ENCODE assay signal across 20 cellular contexts in genomic region chr14:90696728-90697127, GRCh38.
A peak's percentile ranks its signal among the peaks of the same experiment; 100 is the strongest.
DNase-seq lines count a peak whose midpoint lies in the region; ATAC-seq and TF ChIP-seq lines count a peak whose summit lies in the region.
"Had no signal": no experiment of that assay in that cellular context is flagged by ENCODE, and none has a peak within 500 bp of the region (broad histone marks: within the 10 kb centered on the region; RNA-seq: fewer than 3 reads in every experiment).

No MANE protein-coding gene starts in this region.

- peak; percentile 55 for DNase-seq in DMS79 treated with DMSO at 0.1 percent for 48 hours (lab: John Stamatoyannopoulos, UW)
- DNase-seq in DMS79 (lab: John Stamatoyannopoulos, UW), result no peak
- no peak for DNase-seq in lower lobe of right lung
- DNase-seq in CD4-positive, alpha-beta memory T cell, result no peak
- DNase-seq in NCI-H69 (lab: John Stamatoyannopoulos, UW), result no peak
- DNase-seq: activated CD4-positive, alpha-beta T cell treated with anti-CD3 and anti-CD28 coated beads for 4 hours; activated T-cell treated with anti-CD3 and anti-CD28 coated beads, Interleukin-2, amount 50 U/mL, for 4 hours; CD4-positive, CD25-positive, alpha-beta regulatory T cell; cortex of kidney; EL; NCI-H146; occipital lobe; T-helper 17 cell; trophoblast cell had no signal

- H3K36me3 Mint-ChIP-seq in brain, result peaks cover 11% of the 10 kb centered on the region
- H3K36me3 Mint-ChIP-seq in CD4-positive, alpha-beta memory T cell, result no peaks in the 10 kb centered on the region
- H3K36me3 Mint-ChIP-seq: CD4-positive, CD25-positive, alpha-beta regulatory T cell; memory B cell had no signal

- H3K9me3 ChIP-seq in lower lobe of right lung (no peaks in the 10 kb centered on the region), subcutaneous abdominal adipose tissue (ENCODE audit: control insufficient read depth in 5 of 5, low read length in 5 of 5) (no peaks in the 10 kb centered on the region)
- H3K9me3 ChIP-seq in CD4-positive, alpha-beta memory T cell (ENCODE audit: control insufficient read depth in 1 of 2, low read length in 2 of 2), result no peaks in the 10 kb centered on the region

- H3K4me3 ChIP-seq in lower lobe of right lung (no peak overlapping the region), subcutaneous abdominal adipose tissue (ENCODE audit: low read depth in 1 of 5, low read length in 5 of 5) (no peak overlapping the region)
- H3K4me3 ChIP-seq in CD4-positive, alpha-beta memory T cell (ENCODE audit: low read length in 2 of 2), result no peak overlapping the region

- CTCF ChIA-PET in CD4-positive, alpha-beta memory T cell (lab: Charles Lee; ENCODE audit: partially characterized antibody), result interaction anchor here (0.6 to 5.5 kb wide), 30 partner anchors 9 to 758 kb away, joined by 3 to 62 read pairs (median 4); no protein-coding TSS in a partner anchor

- no peaks in the 10 kb centered on the region for H3K9me3 Mint-ChIP-seq in brain
- no peaks in the 10 kb centered on the region for H3K9me3 Mint-ChIP-seq in CD4-positive, alpha-beta memory T cell
- H3K9me3 Mint-ChIP-seq: activated T-cell treated with anti-CD3 and anti-CD28 coated beads, Interleukin-2, amount 50 U/mL, for 4 hours; CD4-positive, CD25-positive, alpha-beta regulatory T cell; memory B cell had no signal

- H3K4me1 Mint-ChIP-seq in brain, result peaks cover 72% of the 10 kb centered on the region
- peaks cover 0 to 2% (median 0%) of the 10 kb centered on the region in 4 donors for H3K4me1 Mint-ChIP-seq in CD4-positive, alpha-beta memory T cell

- intact Hi-C loops in lower lobe of right lung (cut with DNase I), result no loop called here
- intact Hi-C loops in CD4-positive, alpha-beta memory T cell (cut with micrococcal nuclease), result loop anchor here (1.0 kb wide), 3 partner anchors 62 to 757 kb away; no protein-coding TSS in a partner anchor

- H3K27me3 ChIP-seq in lower lobe of right lung (ENCODE audit: low read depth), result no peaks in the 10 kb centered on the region
- H3K27me3 ChIP-seq in subcutaneous abdominal adipose tissue (ENCODE audit: control insufficient read depth in 5 of 5, insufficient read depth in 4 of 5, low read length in 5 of 5), result no peaks in the 10 kb centered on the region
- no peaks in the 10 kb centered on the region for H3K27me3 ChIP-seq in CD4-positive, alpha-beta memory T cell (ENCODE audit: insufficient read depth, low read length)

- ATAC-seq in lower lobe of right lung (no peak), GM19463 (IDR thresholded peaks at IDR 0.05; ENCODE audit: unreplicated experiment) (no peak)

- H3K27ac Mint-ChIP-seq in brain, result peak overlapping the region; percentile 89 to 98 (median 96)
- H3K27ac Mint-ChIP-seq in CD4-positive, alpha-beta memory T cell, result no peak overlapping the region
- H3K27ac Mint-ChIP-seq: memory B cell, T-helper 17 cell had no signal

- no peaks in the 10 kb centered on the region for H3K27me3 Mint-ChIP-seq in brain
- peaks cover 0 to 1% of the 10 kb centered on the region in 2 donors for H3K27me3 Mint-ChIP-seq in CD4-positive, alpha-beta memory T cell
- H3K27me3 Mint-ChIP-seq: CD4-positive, CD25-positive, alpha-beta regulatory T cell had no signal

- peak overlapping the region in 4 of 5 experiments; percentile 7 to 37 (median 19) for H3K4me3 Mint-ChIP-seq in brain
- no peak overlapping the region for H3K4me3 Mint-ChIP-seq in CD4-positive, alpha-beta memory T cell
- H3K4me3 Mint-ChIP-seq: activated T-cell treated with anti-CD3 and anti-CD28 coated beads, Interleukin-2, amount 50 U/mL, for 4 hours; CD4-positive, CD25-positive, alpha-beta regulatory T cell; memory B cell; T-helper 17 cell had no signal

- TF ChIP-seq CTCF in brain (conservative IDR thresholded peaks at IDR 0.05) (no peak), lower lobe of right lung (IDR thresholded peaks at IDR 0.05) (no peak)

- peak overlapping the region in 2 of 5 donors; percentile 5 to 28 for H3K9ac ChIP-seq in subcutaneous abdominal adipose tissue (ENCODE audit: low read length in 5 of 5)

- H3K4me1 ChIP-seq in lower lobe of right lung (peaks cover 27% of the 10 kb centered on the region), subcutaneous abdominal adipose tissue (ENCODE audit: control insufficient read depth in 5 of 5, insufficient read depth in 5 of 5, low read length in 5 of 5) (peaks cover 9 to 30% (median 21%) of the 10 kb centered on the region in 5 donors)
- no peaks in the 10 kb centered on the region for H3K4me1 ChIP-seq in CD4-positive, alpha-beta memory T cell (ENCODE audit: insufficient read depth, low read length)

- POLR2A ChIA-PET in CD4-positive, alpha-beta memory T cell (lab: Charles Lee; ENCODE audit: partially characterized antibody), result interaction anchor here (0.8 to 2.2 kb wide), 4 partner anchors 62 to 313 kb away, joined by 3 to 16 read pairs (median 6); partner anchors contain the start of gene CALM1

- H3K27ac ChIP-seq in lower lobe of right lung (peak overlapping the region; percentile 42), subcutaneous abdominal adipose tissue (ENCODE audit: low read depth, low read length) (peak overlapping the region; percentile 2)
- H3K27ac ChIP-seq in CD4-positive, alpha-beta memory T cell (ENCODE audit: low read depth, low read length), result no peak overlapping the region
- H3K27ac ChIP-seq: 22Rv1, RWPE1 had no signal

- H3K36me3 ChIP-seq in lower lobe of right lung, result no peaks in the 10 kb centered on the region
- peaks cover 0 to 2% (median 0%) of the 10 kb centered on the region in 5 donors for H3K36me3 ChIP-seq in subcutaneous abdominal adipose tissue (ENCODE audit: control insufficient read depth in 5 of 5, insufficient read depth in 5 of 5, low read length in 5 of 5)
- H3K36me3 ChIP-seq in CD4-positive, alpha-beta memory T cell (ENCODE audit: insufficient read depth, low read length), result no peaks in the 10 kb centered on the region

Comparison
In these comparisons a context has a peak if more than half of its experiments do, and no peak if none do; other contexts are left out.
1. H3K27ac Mint-ChIP-seq: peak in brain (5 of 5); none in CD4-positive, alpha-beta memory T cell (0 of 7).
2. H3K4me3 Mint-ChIP-seq: peak in brain (4 of 5); none in CD4-positive, alpha-beta memory T cell (0 of 8).